ENCODE assay signal across 28 cellular contexts in the genomic region with DNA sequence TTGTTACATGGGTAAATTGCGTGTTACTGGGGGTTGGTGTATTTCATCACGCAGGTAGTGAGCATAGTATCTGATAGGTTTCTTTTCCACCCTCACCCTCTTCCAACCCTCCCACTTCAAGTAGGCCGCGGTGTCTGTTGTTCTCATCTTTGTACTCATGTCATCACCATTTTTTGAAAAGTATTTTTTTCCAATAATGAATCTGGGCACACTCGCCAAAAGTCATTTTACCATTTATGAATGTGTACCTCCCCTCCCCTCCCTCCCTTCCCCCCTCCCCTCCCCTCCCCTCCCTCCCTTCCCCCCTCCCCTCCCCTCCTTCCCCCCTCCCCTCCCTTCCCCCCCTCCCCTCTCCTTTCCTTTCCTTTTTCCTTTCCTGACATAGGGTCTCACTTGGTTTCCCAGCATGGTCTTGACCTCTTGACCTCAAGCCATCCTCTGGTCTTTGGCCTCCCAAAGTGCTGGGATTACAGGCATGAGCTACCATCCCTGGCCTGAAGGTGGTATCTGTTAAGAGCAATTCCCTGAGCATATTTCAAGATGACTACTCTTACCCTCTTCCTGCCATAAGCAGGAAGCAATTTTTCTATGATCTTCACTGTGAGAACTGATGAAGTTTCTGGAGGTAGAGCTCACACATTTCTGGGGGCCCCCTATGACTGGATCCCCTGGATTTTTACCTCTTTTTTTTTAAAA. TPM values are rescaled to one million over a fixed set of nuclear protein-coding genes. Genes with fewer than 3 reads are reported as not detected.
DNase-seq lines count a peak whose midpoint lies in the region; ATAC-seq and TF ChIP-seq lines count a peak whose summit lies in the region.
"Had no signal": no experiment of that assay in that cellular context is flagged by ENCODE, and none has a peak within 500 bp of the region (broad histone marks: within the 10 kb centered on the region; RNA-seq: fewer than 3 reads in every experiment).

No MANE protein-coding gene starts in this region.

- ATAC-seq in T-helper 17 cell = no peak
- no peak for ATAC-seq in HG02763 (IDR thresholded peaks at IDR 0.05; ENCODE audit: unreplicated experiment)
- no peak for ATAC-seq in GM18498 (IDR thresholded peaks at IDR 0.05; ENCODE audit: unreplicated experiment)
- ATAC-seq: activated T-helper 17 cell treated with anti-CD3 and anti-CD28 coated beads, Interleukin-2, amount 50 U/mL, for 72 hours; left lung; mucosa of descending colon; Panc1; upper lobe of right lung had no signal

- no peak overlapping the region for H3K4me3 ChIP-seq in Caco-2 (ENCODE audit: low read depth, low read length)
- no peak overlapping the region for H3K4me3 ChIP-seq in epithelial cell of esophagus (ENCODE audit: low read length)
- H3K4me3 ChIP-seq: adrenal gland, breast epithelium, coronary artery, left lung, mucosa of descending colon, SJSA1, upper lobe of right lung had no signal

- intact Hi-C loops in Caco-2 (cut with micrococcal nuclease; ENCODE audit: unreplicated experiment) = no loop called here

- BruUV-seq in Caco-2 (replicated peaks; lab: Mats Ljungman, UMichigan) = no TSS peak

- H3K4me3 Mint-ChIP-seq in Caco-2 (ENCODE audit: unreplicated experiment) (no peak overlapping the region), T-helper 17 cell (peak overlapping the region; percentile 58)
- H3K4me3 Mint-ChIP-seq: activated T-helper 17 cell treated with anti-CD3 and anti-CD28 coated beads, Interleukin-2, amount 50 U/mL, for 72 hours; CD4-positive, CD25-positive, alpha-beta regulatory T cell; IgD-negative memory B cell had no signal

- no peak for DNase-seq in Caco-2
- DNase-seq in T-helper 17 cell = no peak
- no peak for DNase-seq in epithelial cell of esophagus (ENCODE audit: low read depth)
- no peak for DNase-seq in SK-N-DZ (ENCODE audit: low spot score)
- no peak for DNase-seq in DMS79 treated with DMSO at 0.1 percent for 48 hours (lab: John Stamatoyannopoulos, UW)
- DNase-seq: activated CD4-positive, alpha-beta T cell treated with anti-CD3 and anti-CD28 coated beads for 4 hours; adrenal gland; CD4-positive, CD25-positive, alpha-beta regulatory T cell; head of caudate nucleus; left lung; mucosa of descending colon; NCI-H1048; NCI-H2029; NCI-H345; small intestine; stimulated activated CD4-positive, alpha-beta T cell treated with anti-CD3 and anti-CD28 coated beads, Interleukin-2, amount 100 ng/mL, for 48 hours; upper lobe of right lung had no signal

- CTCF ChIA-PET in Caco-2 (lab: Charles Lee) = no interaction called here

- POLR2A ChIA-PET in Caco-2 (lab: Charles Lee) = no interaction called here

- H3K27me3 Mint-ChIP-seq in Caco-2 (ENCODE audit: insufficient read depth, unreplicated experiment) (no peaks in the 10 kb centered on the region), T-helper 17 cell (no peaks in the 10 kb centered on the region)
- H3K27me3 Mint-ChIP-seq: activated T-helper 17 cell treated with anti-CD3 and anti-CD28 coated beads, Interleukin-2, amount 50 U/mL, for 72 hours; CD4-positive, CD25-positive, alpha-beta regulatory T cell; IgD-negative memory B cell had no signal

- peak overlapping the region; percentile 53 for H3K27ac Mint-ChIP-seq in Caco-2 (ENCODE audit: unreplicated experiment)
- peak overlapping the region; percentile 43 for H3K27ac Mint-ChIP-seq in T-helper 17 cell
- H3K27ac Mint-ChIP-seq: activated T-helper 17 cell treated with anti-CD3 and anti-CD28 coated beads, Interleukin-2, amount 50 U/mL, for 72 hours; CD4-positive, CD25-positive, alpha-beta regulatory T cell had no signal

- H3K36me3 ChIP-seq in Caco-2 (ENCODE audit: control insufficient read depth, insufficient read depth, low read length) = peaks cover 9% of the 10 kb centered on the region

- H3K36me3 Mint-ChIP-seq in Caco-2 (ENCODE audit: insufficient read depth, unreplicated experiment) (peaks cover 53% of the 10 kb centered on the region), T-helper 17 cell (ENCODE audit: low read depth) (no peaks in the 10 kb centered on the region)

- H3K4me1 Mint-ChIP-seq in Caco-2 (ENCODE audit: low read depth, unreplicated experiment) = no peaks in the 10 kb centered on the region
- peaks cover 2% of the 10 kb centered on the region for H3K4me1 Mint-ChIP-seq in T-helper 17 cell
- H3K4me1 Mint-ChIP-seq: activated T-helper 17 cell treated with anti-CD3 and anti-CD28 coated beads, Interleukin-2, amount 50 U/mL, for 72 hours had no signal

- H3K9me3 ChIP-seq in Caco-2 = peaks cover 14% of the 10 kb centered on the region; the same call in 1 of the 2 replicates
- peaks cover 16% of the 10 kb centered on the region for H3K9me3 ChIP-seq in T-helper 17 cell (ENCODE audit: control insufficient read depth, low read length, poor library complexity, severe bottlenecking)

- TF ChIP-seq CTCF in Caco-2 (IDR thresholded peaks at IDR 0.05; ENCODE audit: insufficient read depth in 1 of 2, low read depth in 1 of 2, low read length in 1 of 2, severe bottlenecking in 1 of 2, unreplicated experiment in 1 of 2) (no peak), GM12873 (IDR thresholded peaks at IDR 0.05; ENCODE audit: insufficient read depth, low read depth, low read length, missing control alignments) (peak; percentile 21), epithelial cell of esophagus (IDR thresholded peaks at IDR 0.05; ENCODE audit: insufficient read depth, low read depth, low read length, missing control alignments) (peak; percentile 4)

- H3K4me1 ChIP-seq in Caco-2 = no peaks in the 10 kb centered on the region
- H3K4me1 ChIP-seq: adrenal gland, breast epithelium, left lung, SJSA1, upper lobe of right lung had no signal

- H3K9me3 Mint-ChIP-seq in Caco-2 (ENCODE audit: unreplicated experiment) = peaks cover 2% of the 10 kb centered on the region

- no peaks in the 10 kb centered on the region for H3K27me3 ChIP-seq in Caco-2 (replicated peaks; ENCODE audit: control insufficient read depth, insufficient read depth, low read length)
- H3K27me3 ChIP-seq: adrenal gland, breast epithelium, left lung, SJSA1, upper lobe of right lung had no signal

RNA-seq across cellular contexts. Expression of gene ZNF627, which starts 15.7 kb away (rescaled TPM):
- total RNA-seq in Caco-2 (2022) = 8.1 and 9.0 TPM in 2 replicates
- total RNA-seq in T-helper 17 cell = 1 to 10 TPM; 4.9 to 6.0 TPM
- polyA plus RNA-seq in SK-N-DZ (2014; cell fraction: cytosol; rRNA removed) = 16.6 and 21.0 TPM in 2 replicates
- polyA plus RNA-seq in SK-N-DZ (2014; cell fraction: nucleus; rRNA removed) = 10.4 and 17.8 TPM in 2 replicates

RNA-seq across cellular contexts. Expression of gene ACP5, which starts 35.5 kb away (rescaled TPM):
- total RNA-seq in Caco-2 (2022) = 0.48 TPM in 1 of 2 replicates, not detected in the other
- 10 to 100 TPM; 14.6 to 18.2 TPM for total RNA-seq in T-helper 17 cell
- polyA plus RNA-seq in SK-N-DZ (2014; cell fraction: cytosol; rRNA removed) = 4.1 and 6.8 TPM in 2 replicates
- polyA plus RNA-seq in SK-N-DZ (2014; cell fraction: nucleus; rRNA removed) = 3.3 and 5.2 TPM in 2 replicates
- total RNA-seq: endothelial cell of umbilical vein, pulmonary artery endothelial cell, SJSA1 had no signal

RNA-seq across cellular contexts. Expression of gene ELOF1, which starts 53.9 kb away (rescaled TPM):
- total RNA-seq in Caco-2 (2022) (48.5 and 49.4 TPM in 2 replicates), T-helper 17 cell (10 to 100 TPM; 33.9 to 40.6 TPM)
- polyA plus RNA-seq in SK-N-DZ (2014; cell fraction: cytosol; rRNA removed) = 50.5 and 52.7 TPM in 2 replicates
- 21.0 and 27.4 TPM in 2 replicates for polyA plus RNA-seq in SK-N-DZ (2014; cell fraction: nucleus; rRNA removed)

Comparison
In these comparisons a context has a peak if more than half of its experiments do, and no peak if none do; other contexts are left out.
1. CTCF ChIP-seq: peak in GM12873 (single experiment) and epithelial cell of esophagus (single experiment); none in Caco-2 (0 of 2).
2. RNA of gene ACP5, which starts 35.5 kb away (total RNA-seq): 14.6 to 18.2 TPM in T-helper 17 cell; 0.48 TPM in Caco-2; every median in the first group is over 10 times any median in the second.